Comparison of ENCODE assay signal across 1 cellular context in genomic region chr6:108002365-108003221, GRCh38.
TF ChIP-seq lines count a peak whose summit lies in the region.

No MANE protein-coding gene starts in this region.

TF ChIP-seq in HepG2, 621 proteins besides CTCF, POLR2A, EP300 and RAD21 (continued from another document):
- TF ChIP-seq POLR2AphosphoS2 (IDR thresholded peaks at IDR 0.05; ENCODE audit: low read depth, low read length) = no peak
- no peak for TF ChIP-seq NFYB (CRISPR knock-in tag; IDR thresholded peaks at IDR 0.05)
- TF ChIP-seq NCOR1 (IDR thresholded peaks at IDR 0.05; ENCODE audit: borderline replicate concordance, low read length) = peak; percentile 76; the same call in 1 of the 2 replicates
- no peak for TF ChIP-seq ZNF83 (CRISPR knock-in tag; IDR thresholded peaks at IDR 0.05; ENCODE audit: borderline replicate concordance)
- TF ChIP-seq TAF1 (CRISPR knock-in tag; IDR thresholded peaks at IDR 0.05) = no peak
- TF ChIP-seq THAP7 (CRISPR knock-in tag; IDR thresholded peaks at IDR 0.05) = no peak
- peak; percentile 31; the same call in 1 of the 2 replicates for TF ChIP-seq CBX5 (CRISPR knock-in tag; IDR thresholded peaks at IDR 0.05; ENCODE audit: borderline replicate concordance)
- no peak for TF ChIP-seq NFATC3 (CRISPR knock-in tag; IDR thresholded peaks at IDR 0.05)
- TF ChIP-seq ZNF615 (CRISPR knock-in tag; IDR thresholded peaks at IDR 0.05; ENCODE audit: borderline replicate concordance) = no peak
- TF ChIP-seq ZNF12 (CRISPR knock-in tag; IDR thresholded peaks at IDR 0.05) = no peak; the same call in none of the 2 replicates
- peak; percentile 23; the same call in 1 of the 2 replicates for TF ChIP-seq POLR2AphosphoS5 (IDR thresholded peaks at IDR 0.05; ENCODE audit: low read depth, low read length)
- no peak for TF ChIP-seq DZIP1 (CRISPR knock-in tag; IDR thresholded peaks at IDR 0.05)
- no peak for TF ChIP-seq ZNF563 (CRISPR knock-in tag; IDR thresholded peaks at IDR 0.05)
- no peak for TF ChIP-seq GTF2F1 (IDR thresholded peaks at IDR 0.05; ENCODE audit: low read length)
- TF ChIP-seq, protein P1, sequence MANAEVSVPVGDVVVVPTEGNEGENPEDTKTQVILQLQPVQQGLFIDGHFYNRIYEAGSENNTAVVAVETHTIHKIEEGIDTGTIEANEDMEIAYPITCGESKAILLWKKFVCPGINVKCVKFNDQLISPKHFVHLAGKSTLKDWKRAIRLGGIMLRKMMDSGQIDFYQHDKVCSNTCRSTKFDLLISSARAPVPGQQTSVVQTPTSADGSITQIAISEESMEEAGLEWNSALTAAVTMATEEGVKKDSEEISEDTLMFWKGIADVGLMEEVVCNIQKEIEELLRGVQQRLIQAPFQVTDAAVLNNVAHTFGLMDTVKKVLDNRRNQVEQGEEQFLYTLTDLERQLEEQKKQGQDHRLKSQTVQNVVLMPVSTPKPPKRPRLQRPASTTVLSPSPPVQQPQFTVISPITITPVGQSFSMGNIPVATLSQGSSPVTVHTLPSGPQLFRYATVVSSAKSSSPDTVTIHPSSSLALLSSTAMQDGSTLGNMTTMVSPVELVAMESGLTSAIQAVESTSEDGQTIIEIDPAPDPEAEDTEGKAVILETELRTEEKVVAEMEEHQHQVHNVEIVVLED (CRISPR knock-in tag; IDR thresholded peaks at IDR 0.05; ENCODE audit: borderline replicate concordance) = no peak
- no peak for TF ChIP-seq ZSCAN29 (CRISPR knock-in tag; conservative IDR thresholded peaks at IDR 0.05)
